28 cellular contexts compared by ENCODE assay signal in the genomic region with DNA sequence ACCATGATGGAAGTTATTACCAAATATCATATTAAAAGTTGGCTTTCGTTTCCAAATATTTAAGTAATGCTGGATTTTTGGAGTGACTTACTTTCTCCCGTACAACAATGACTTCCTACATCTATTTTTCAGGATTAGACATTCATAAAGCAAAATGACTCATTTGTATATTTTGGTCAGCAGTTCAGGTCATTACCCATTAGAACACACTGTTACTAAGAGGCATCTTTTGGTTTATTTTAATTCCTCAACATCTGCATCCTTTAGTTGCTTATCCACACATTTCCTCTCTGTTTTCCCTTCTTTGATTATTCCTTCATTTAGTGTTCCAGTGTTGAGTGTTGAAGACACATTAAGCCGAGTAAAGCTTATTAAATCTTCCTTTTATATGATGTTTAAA.
DNase-seq lines count a peak whose midpoint lies in the region; ATAC-seq and TF ChIP-seq lines count a peak whose summit lies in the region.
"Had no signal": no experiment of that assay in that cellular context is flagged by ENCODE, and none has a peak within 500 bp of the region (broad histone marks: within the 10 kb centered on the region; RNA-seq: fewer than 3 reads in every experiment).

No MANE protein-coding gene starts in this region.

- H3K4me3 ChIP-seq in fibroblast of lung (replicated peaks in 1 of 4; ENCODE audit: control extremely low read depth in 1 of 4, insufficient read depth in 1 of 4, low read depth in 3 of 4, low read length in 4 of 4) (no peak overlapping the region), retinal pigment epithelial cell (ENCODE audit: low read length) (no peak overlapping the region)
- H3K4me3 ChIP-seq: left lung, SJSA1, transverse colon had no signal

- H2AFZ ChIP-seq in fibroblast of lung (ENCODE audit: low read length) = no peak overlapping the region

- H3K27me3 ChIP-seq in fibroblast of lung (ENCODE audit: control insufficient read depth, insufficient read depth, low read length) = no peaks in the 10 kb centered on the region
- H3K27me3 ChIP-seq: BE2C, left lung, SJSA1, transverse colon had no signal

- H4K20me1 ChIP-seq in fibroblast of lung (ENCODE audit: control insufficient read depth, extremely low read depth, insufficient read depth, low read length) = no peaks in the 10 kb centered on the region

- no peak for ATAC-seq in GM21515 (IDR thresholded peaks at IDR 0.05; ENCODE audit: unreplicated experiment)
- no peak for ATAC-seq in stimulated activated naive B cell treated with anti-CD40 and anti-IgM and Interleukin-4, amounts not matched to agents 10 μg/mL and 1 μg/mL and 100 μg/mL, for 72 hours (replicated peaks)
- ATAC-seq: right cardiac atrium had no signal

- no peak overlapping the region for H3K4me3 Mint-ChIP-seq in stimulated activated naive B cell treated with anti-CD40 and anti-IgM and Interleukin-4, amounts not matched to agents 10 μg/mL and 1 μg/mL and 100 μg/mL, for 72 hours
- H3K4me3 Mint-ChIP-seq: activated CD4-positive, alpha-beta T cell treated with anti-CD3 and anti-CD28 coated beads, Interleukin-2, amount 10 ng/mL, durations not matched to agents 24 days and 14 days; activated naive CD8-positive, alpha-beta T cell treated with anti-CD3 and anti-CD28 coated beads, Interleukin-2, amount 10 ng/mL, durations not matched to agents 7 days and 5 days; CD8-positive, alpha-beta memory T cell; central memory CD8-positive, alpha-beta T cell; memory B cell; neural crest cell had no signal

- no peaks in the 10 kb centered on the region for H3K4me1 Mint-ChIP-seq in stimulated activated naive B cell treated with anti-CD40 and anti-IgM and Interleukin-4, amounts not matched to agents 10 μg/mL and 1 μg/mL and 100 μg/mL, for 72 hours
- H3K4me1 Mint-ChIP-seq: activated CD4-positive, alpha-beta T cell treated with anti-CD3 and anti-CD28 coated beads, Interleukin-2, amount 10 ng/mL, durations not matched to agents 24 days and 14 days; activated naive CD8-positive, alpha-beta T cell treated with anti-CD3 and anti-CD28 coated beads, Interleukin-2, amount 10 ng/mL, durations not matched to agents 7 days and 5 days; CD8-positive, alpha-beta memory T cell; central memory CD8-positive, alpha-beta T cell; memory B cell had no signal

- H3K4me1 ChIP-seq in fibroblast of lung (ENCODE audit: control insufficient read depth, extremely low read depth, insufficient read depth, low read length) = no peaks in the 10 kb centered on the region
- H3K4me1 ChIP-seq: left lung, SJSA1, transverse colon had no signal

- DNase-seq in H4 (ENCODE audit: low spot score) = peak; percentile 11
- peak; percentile 24 for DNase-seq in amniotic epithelial cell (ENCODE audit: low read depth)
- DNase-seq in fibroblast of lung (ENCODE audit: low read depth in 2 of 2) = peak; percentile 56 to 70
- peak; percentile 13 for DNase-seq in retinal pigment epithelial cell (ENCODE audit: low read depth)
- DNase-seq in activated gamma-delta T cell (lab: John Stamatoyannopoulos, UW) = no peak
- no peak for DNase-seq in NCI-H82 treated with DMSO at 0.1 percent for 48 hours (lab: John Stamatoyannopoulos, UW; ENCODE audit: unreplicated experiment)
- DNase-seq in stimulated activated naive B cell treated with anti-CD40 and anti-IgM and Interleukin-4, amounts not matched to agents 10 μg/mL and 1 μg/mL and 100 μg/mL, for 72 hours = no peak
- DNase-seq: activated CD4-positive, alpha-beta T cell treated with anti-CD3 and anti-CD28 coated beads, Interleukin-2, amount 10 ng/mL, durations not matched to agents 24 days and 14 days; activated effector memory CD4-positive, alpha-beta T cell treated with Interleukin-2 at 50 U/mL for 16 hours; activated naive CD8-positive, alpha-beta T cell treated with anti-CD3 and anti-CD28 coated beads, Interleukin-2, amount 10 ng/mL, durations not matched to agents 7 days and 5 days; BE2C; CD8-positive, alpha-beta memory T cell; DMS 273 treated with DMSO at 0.1 percent for 48 hours; left lung; NCI-H1092; NCI-H1694 treated with DMSO at 0.1 percent for 48 hours; NCI-H446 treated with DMSO at 0.1 percent for 48 hours; right cardiac atrium; RPMI8226; stimulated activated CD4-positive, alpha-beta T cell treated with anti-CD3 and anti-CD28 coated beads, Interleukin-12 subunit alpha, Interleukin-12 subunit beta, amount 100 ng/mL, for 4 hours; stimulated activated CD4-positive, alpha-beta T cell treated with anti-CD3 and anti-CD28 coated beads, Interleukin-2, amount 100 ng/mL, for 48 hours; T1000; transverse colon had no signal

- no peak for TF ChIP-seq CTCF in fibroblast of lung (conservative IDR thresholded peaks at IDR 0.05 in 1 of 2, IDR thresholded peaks at IDR 0.05 in 1 of 2; ENCODE audit: low read depth in 1 of 2, low read length in 2 of 2)
- no peak for TF ChIP-seq CTCF in retinal pigment epithelial cell (conservative IDR thresholded peaks at IDR 0.05; ENCODE audit: low read depth, low read length)

- no peaks in the 10 kb centered on the region for H3K27me3 Mint-ChIP-seq in stimulated activated naive B cell treated with anti-CD40 and anti-IgM and Interleukin-4, amounts not matched to agents 10 μg/mL and 1 μg/mL and 100 μg/mL, for 72 hours
- H3K27me3 Mint-ChIP-seq: activated CD4-positive, alpha-beta T cell treated with anti-CD3 and anti-CD28 coated beads, Interleukin-2, amount 10 ng/mL, durations not matched to agents 24 days and 14 days; activated naive CD8-positive, alpha-beta T cell treated with anti-CD3 and anti-CD28 coated beads, Interleukin-2, amount 10 ng/mL, durations not matched to agents 7 days and 5 days; CD8-positive, alpha-beta memory T cell; central memory CD8-positive, alpha-beta T cell; memory B cell had no signal

- H3K4me2 ChIP-seq in fibroblast of lung (ENCODE audit: extremely low read depth, insufficient read depth, low read length) = no peak overlapping the region

- no peaks in the 10 kb centered on the region for H3K36me3 ChIP-seq in fibroblast of lung (ENCODE audit: control insufficient read depth, insufficient read depth, low read length)
- H3K36me3 ChIP-seq: BE2C, left lung, SJSA1, transverse colon had no signal

- H3K79me2 ChIP-seq in fibroblast of lung (ENCODE audit: control insufficient read depth, insufficient read depth, low read length) = no peaks in the 10 kb centered on the region

- H3K9ac ChIP-seq in fibroblast of lung (ENCODE audit: insufficient read depth, low read length) = no peak overlapping the region

- H3K27ac ChIP-seq in fibroblast of lung (ENCODE audit: insufficient read depth, low read length) = no peak overlapping the region
- H3K27ac ChIP-seq: left lung, SJSA1, transverse colon had no signal

- H3K27ac Mint-ChIP-seq in stimulated activated naive B cell treated with anti-CD40 and anti-IgM and Interleukin-4, amounts not matched to agents 10 μg/mL and 1 μg/mL and 100 μg/mL, for 72 hours = no peak overlapping the region
- H3K27ac Mint-ChIP-seq: activated CD4-positive, alpha-beta T cell treated with anti-CD3 and anti-CD28 coated beads, Interleukin-2, amount 10 ng/mL, durations not matched to agents 24 days and 14 days; activated naive CD8-positive, alpha-beta T cell treated with anti-CD3 and anti-CD28 coated beads, Interleukin-2, amount 10 ng/mL, durations not matched to agents 7 days and 5 days; CD8-positive, alpha-beta memory T cell; memory B cell had no signal

- no peaks in the 10 kb centered on the region for H3K9me3 ChIP-seq in fibroblast of lung (ENCODE audit: control insufficient read depth, insufficient read depth, low read depth, low read length)
- H3K9me3 ChIP-seq: BE2C, SJSA1, transverse colon had no signal

- peaks cover 7% of the 10 kb centered on the region in 2 donors for H3K9me3 Mint-ChIP-seq in stimulated activated naive B cell treated with anti-CD40 and anti-IgM and Interleukin-4, amounts not matched to agents 10 μg/mL and 1 μg/mL and 100 μg/mL, for 72 hours
- H3K9me3 Mint-ChIP-seq: activated CD4-positive, alpha-beta T cell treated with anti-CD3 and anti-CD28 coated beads, Interleukin-2, amount 10 ng/mL, durations not matched to agents 24 days and 14 days had no signal

- no peaks in the 10 kb centered on the region for H3K36me3 Mint-ChIP-seq in stimulated activated naive B cell treated with anti-CD40 and anti-IgM and Interleukin-4, amounts not matched to agents 10 μg/mL and 1 μg/mL and 100 μg/mL, for 72 hours
- H3K36me3 Mint-ChIP-seq: activated naive CD8-positive, alpha-beta T cell treated with anti-CD3 and anti-CD28 coated beads, Interleukin-2, amount 10 ng/mL, durations not matched to agents 7 days and 5 days; CD8-positive, alpha-beta memory T cell; memory B cell had no signal

Comparison
In these comparisons a context has a peak if more than half of its experiments do, and no peak if none do; other contexts are left out.
1. DNase-seq: peak in H4 (single experiment), amniotic epithelial cell (single experiment), fibroblast of lung (2 of 2) and retinal pigment epithelial cell (single experiment); none in activated gamma-delta T cell (single experiment), NCI-H82 treated with DMSO at 0.1 percent for 48 hours (single experiment) and stimulated activated naive B cell treated with anti-CD40 and anti-IgM and Interleukin-4, amounts not matched to agents 10 μg/mL and 1 μg/mL and 100 μg/mL, for 72 hours (single experiment).